Comparison of ENCODE assay signal across 8 cellular contexts in genomic region chr3:133661454-133662255, GRCh38.
DNase-seq lines count a peak whose midpoint lies in the region; ATAC-seq lines count a peak whose summit lies in the region.

TSS of gene TOPBP1 (minus strand) at chr3:133661941. CDS start at chr3:133661127, 814 bp downstream.

- DNase-seq in AG20443 (ENCODE audit: low spot score) (peak; percentile 93), NCI-H345 treated with DMSO at 0.1 percent for 48 hours (lab: John Stamatoyannopoulos, UW; ENCODE audit: unreplicated experiment) (peak; percentile 53), iris pigment epithelial cell (ENCODE audit: low read depth) (peak; percentile 60)
- peak; percentile 65 to 67 for DNase-seq in central memory CD8-positive, alpha-beta T cell (ENCODE audit: low spot score in 2 of 2)
- DNase-seq in stimulated activated CD4-positive, alpha-beta T cell treated with anti-CD3 and anti-CD28 coated beads, Interleukin-12 subunit alpha, Interleukin-12 subunit beta, amount 100 ng/mL, for 4 hours: peak; percentile 84

- H3K36me3 Mint-ChIP-seq in central memory CD8-positive, alpha-beta T cell (ENCODE audit: insufficient read depth): peaks cover 25% of the 10 kb centered on the region

- H3K4me3 Mint-ChIP-seq in central memory CD8-positive, alpha-beta T cell: peak within 1 kb of the TSS; percentile 93

- H3K9me3 Mint-ChIP-seq in central memory CD8-positive, alpha-beta T cell: no peaks in the 10 kb centered on the region

- no peaks in the 10 kb centered on the region for H3K27me3 Mint-ChIP-seq in central memory CD8-positive, alpha-beta T cell

- H3K27ac Mint-ChIP-seq in central memory CD8-positive, alpha-beta T cell (ENCODE audit: low read depth): peak within 1 kb of the TSS; percentile 95

- peak; percentile 85 for ATAC-seq in GM19043 (IDR thresholded peaks at IDR 0.05; ENCODE audit: low read depth, unreplicated experiment)
- ATAC-seq in HG03342 (IDR thresholded peaks at IDR 0.05; ENCODE audit: unreplicated experiment): peak; percentile 91
- ATAC-seq in activated CD4-positive, CD25-positive, alpha-beta regulatory T cell treated with anti-CD3 and anti-CD28 coated beads, Interleukin-2, amount 50 U/mL, for 24 hours: peak; percentile 90 to 92
- peak; percentile 89 for ATAC-seq in central memory CD8-positive, alpha-beta T cell (replicated peaks; ENCODE audit: extremely low read depth, poor library complexity, severe bottlenecking)

- H3K4me1 Mint-ChIP-seq in central memory CD8-positive, alpha-beta T cell: peaks cover 45% of the 10 kb centered on the region

Comparison
In these comparisons a context has a peak if more than half of its experiments do, and no peak if none do; other contexts are left out.
1. Peak in every context shown above with its lines: DNase-seq and ATAC-seq.